ENCODE assay signal across 1 cellular context in genomic region chr11:64204464-64204989, GRCh38.
TF ChIP-seq lines count a peak whose summit lies in the region.

No MANE protein-coding gene starts in this region.

TF ChIP-seq in HEK293, 187 proteins besides CTCF, POLR2A, EP300 and RAD21 (continued from another document and continues in another):
- TF ChIP-seq INSM2 (tag by site-specific recombination; IDR thresholded peaks at IDR 0.05) (no peak), ZNF664 (tag by site-specific recombination; IDR thresholded peaks at IDR 0.05) (no peak), PRDM10 (tag by site-specific recombination; IDR thresholded peaks at IDR 0.05) (peak; percentile 63; the same call in 1 of the 2 replicates), ZNF76 (tag by site-specific recombination; IDR thresholded peaks at IDR 0.05; ENCODE audit: borderline replicate concordance, low read depth) (no peak), ZNF791 (tag by site-specific recombination; IDR thresholded peaks at IDR 0.05) (no peak), BCL6B (tag by site-specific recombination; IDR thresholded peaks at IDR 0.05) (no peak), ZNF175 (tag by site-specific recombination; IDR thresholded peaks at IDR 0.05) (no peak), ZNF24 (tag by site-specific recombination; IDR thresholded peaks at IDR 0.05) (0 out of 2 replicates have a peak, but pooled peaks have one; percentile 44), ATF2 (tag by site-specific recombination; IDR thresholded peaks at IDR 0.05; ENCODE audit: low read depth) (no peak), ZNF146 (tag by site-specific recombination; IDR thresholded peaks at IDR 0.05) (no peak), ZNF133 (tag by site-specific recombination; IDR thresholded peaks at IDR 0.05) (no peak), GLIS1 (tag by site-specific recombination; IDR thresholded peaks at IDR 0.05) (peak; percentile 34; the same call in 1 of the 2 replicates), ZNF580 (tag by site-specific recombination; IDR thresholded peaks at IDR 0.05) (no peak), SETDB1 (IDR thresholded peaks at IDR 0.05; ENCODE audit: insufficient read length, low read length) (no peak), ZSCAN18 (tag by site-specific recombination; IDR thresholded peaks at IDR 0.05) (no peak), TSHZ1 (tag by site-specific recombination; IDR thresholded peaks at IDR 0.05; ENCODE audit: borderline replicate concordance) (no peak), ZNF596 (tag by site-specific recombination; IDR thresholded peaks at IDR 0.05) (no peak), ZNF23 (tag by site-specific recombination; IDR thresholded peaks at IDR 0.05; ENCODE audit: borderline replicate concordance) (no peak), KLF7 (tag by site-specific recombination; IDR thresholded peaks at IDR 0.05; ENCODE audit: borderline replicate concordance) (0 out of 2 replicates have a peak, but pooled peaks have one; percentile 24), ZNF248 (tag by site-specific recombination; IDR thresholded peaks at IDR 0.05) (no peak), ZBTB17 (tag by site-specific recombination; IDR thresholded peaks at IDR 0.05) (peak; percentile 87), ZNF624 (tag by site-specific recombination; IDR thresholded peaks at IDR 0.05) (no peak), ZNF239 (tag by site-specific recombination; IDR thresholded peaks at IDR 0.05) (no peak), ZNF561 (tag by site-specific recombination; IDR thresholded peaks at IDR 0.05; ENCODE audit: borderline replicate concordance) (0 out of 2 replicates have a peak, but pooled peaks have one; percentile 37), WT1 (tag by site-specific recombination; IDR thresholded peaks at IDR 0.05) (no peak), ZNF560 (tag by site-specific recombination; IDR thresholded peaks at IDR 0.05; ENCODE audit: borderline replicate concordance) (no peak), ZNF48 (tag by site-specific recombination; IDR thresholded peaks at IDR 0.05) (no peak), RBAK (tag by site-specific recombination; IDR thresholded peaks at IDR 0.05) (no peak), HOXA7 (CRISPR knock-in tag; IDR thresholded peaks at IDR 0.05; ENCODE audit: borderline replicate concordance) (no peak), ZBTB21 (tag by site-specific recombination; IDR thresholded peaks at IDR 0.05) (no peak), GLIS2 (tag by site-specific recombination; IDR thresholded peaks at IDR 0.05) (no peak), ZNF518A (tag by site-specific recombination; conservative IDR thresholded peaks at IDR 0.05; ENCODE audit: low read depth) (no peak), ZNF629 (tag by site-specific recombination; IDR thresholded peaks at IDR 0.05) (0 out of 2 replicates have a peak, but pooled peaks have one; percentile 34), ZNF121 (tag by site-specific recombination; IDR thresholded peaks at IDR 0.05) (no peak), OSR2 (tag by site-specific recombination; IDR thresholded peaks at IDR 0.05) (peak; percentile 74; the same call in 1 of the 2 replicates), ZNF747 (tag by site-specific recombination; IDR thresholded peaks at IDR 0.05) (no peak), ZNF169 (tag by site-specific recombination; IDR thresholded peaks at IDR 0.05) (no peak), GLI2 (tag by site-specific recombination; IDR thresholded peaks at IDR 0.05; ENCODE audit: borderline replicate concordance, low read depth) (no peak), ZSCAN23 (tag by site-specific recombination; IDR thresholded peaks at IDR 0.05) (no peak), ZNF416 (tag by site-specific recombination; IDR thresholded peaks at IDR 0.05) (no peak), ZSCAN4 (tag by site-specific recombination; IDR thresholded peaks at IDR 0.05) (no peak), MEIS1 (CRISPR knock-in tag; IDR thresholded peaks at IDR 0.05; ENCODE audit: borderline replicate concordance) (no peak)
